Comparison of ENCODE assay signal across 21 cellular contexts in genomic region chr15:58434334-58434888, GRCh38. TPM values are rescaled to one million over a fixed set of nuclear protein-coding genes. Genes with fewer than 3 reads are reported as not detected.
DNase-seq lines count a peak whose midpoint lies in the region; ATAC-seq and TF ChIP-seq lines count a peak whose summit lies in the region.
"Had no signal": no experiment of that assay in that cellular context is flagged by ENCODE, and none has a peak within 500 bp of the region (broad histone marks: within the 10 kb centered on the region; RNA-seq: fewer than 3 reads in every experiment).

No MANE protein-coding gene starts in this region.

- no peak for TF ChIP-seq POLR2A in vagina (IDR thresholded peaks at IDR 0.05)

- no peak overlapping the region for H3K27ac Mint-ChIP-seq in stimulated activated memory B cell treated with anti-CD40 and anti-IgM and Interleukin-4, amounts not matched to agents 10 μg/mL and 1 μg/mL and 100 μg/mL, for 72 hours
- H3K27ac Mint-ChIP-seq: activated CD4-positive, alpha-beta T cell treated with anti-CD3 and anti-CD28 coated beads for 36 hours; activated naive CD8-positive, alpha-beta T cell treated with anti-CD3 and anti-CD28 coated beads, Interleukin-2, amount 10 ng/mL, durations not matched to agents 7 days and 5 days; activated T-helper 17 cell treated with anti-CD3 and anti-CD28 coated beads, Interleukin-2, amount 50 U/mL, for 72 hours; CD4-positive, CD25-positive, alpha-beta regulatory T cell; naive thymus-derived CD4-positive, alpha-beta T cell; stimulated activated naive CD8-positive, alpha-beta T cell treated with anti-CD3 and anti-CD28 coated beads, Interleukin-15, amount 100 ng/mL, for 72 hours had no signal

- H3K9me3 ChIP-seq in endocrine pancreas (ENCODE audit: control insufficient read depth, low read length) (no peaks in the 10 kb centered on the region), vagina (no peaks in the 10 kb centered on the region)
- H3K9me3 ChIP-seq: sigmoid colon, upper lobe of left lung had no signal

- H3K9ac ChIP-seq in endocrine pancreas (ENCODE audit: control insufficient read depth, insufficient read depth, low read length), result peak overlapping the region; percentile 43
- H3K9ac ChIP-seq: KMS-11 had no signal

- no peaks in the 10 kb centered on the region for H3K36me3 ChIP-seq in endocrine pancreas (ENCODE audit: control insufficient read depth, insufficient read depth, low read length)
- H3K36me3 ChIP-seq in vagina, result no peaks in the 10 kb centered on the region
- H3K36me3 ChIP-seq: sigmoid colon, upper lobe of left lung had no signal

- H3K27me3 Mint-ChIP-seq in stimulated activated memory B cell treated with anti-CD40 and anti-IgM and Interleukin-4, amounts not matched to agents 10 μg/mL and 1 μg/mL and 100 μg/mL, for 72 hours, result no peaks in the 10 kb centered on the region
- H3K27me3 Mint-ChIP-seq: activated CD4-positive, alpha-beta T cell treated with anti-CD3 and anti-CD28 coated beads for 36 hours; activated naive CD8-positive, alpha-beta T cell treated with anti-CD3 and anti-CD28 coated beads, Interleukin-2, amount 10 ng/mL, durations not matched to agents 7 days and 5 days; naive thymus-derived CD4-positive, alpha-beta T cell; stimulated activated naive CD8-positive, alpha-beta T cell treated with anti-CD3 and anti-CD28 coated beads, Interleukin-15, amount 100 ng/mL, for 72 hours had no signal

- no peaks in the 10 kb centered on the region for H3K27me3 ChIP-seq in endocrine pancreas (ENCODE audit: control insufficient read depth, insufficient read depth, low read length)
- no peaks in the 10 kb centered on the region for H3K27me3 ChIP-seq in vagina
- H3K27me3 ChIP-seq: sigmoid colon, upper lobe of left lung had no signal

- no peaks in the 10 kb centered on the region for H3K9me3 Mint-ChIP-seq in stimulated activated memory B cell treated with anti-CD40 and anti-IgM and Interleukin-4, amounts not matched to agents 10 μg/mL and 1 μg/mL and 100 μg/mL, for 72 hours
- H3K9me3 Mint-ChIP-seq: activated naive CD8-positive, alpha-beta T cell treated with anti-CD3 and anti-CD28 coated beads, Interleukin-2, amount 10 ng/mL, durations not matched to agents 7 days and 5 days; activated T-helper 17 cell treated with anti-CD3 and anti-CD28 coated beads, Interleukin-2, amount 50 U/mL, for 72 hours; CD4-positive, CD25-positive, alpha-beta regulatory T cell; stimulated activated naive CD8-positive, alpha-beta T cell treated with anti-CD3 and anti-CD28 coated beads, Interleukin-15, amount 100 ng/mL, for 72 hours had no signal

- peak overlapping the region; percentile 21 for H3K27ac ChIP-seq in vagina
- H3K27ac ChIP-seq: KMS-11, sigmoid colon, upper lobe of left lung had no signal

- intact Hi-C loops in vagina (cut with DNase I), result no loop called here

- H3K4me1 ChIP-seq in endocrine pancreas (ENCODE audit: control insufficient read depth, insufficient read depth, low read length) (no peaks in the 10 kb centered on the region), vagina (peaks cover 25% of the 10 kb centered on the region)
- H3K4me1 ChIP-seq: sigmoid colon had no signal

- H3K4me3 Mint-ChIP-seq in stimulated activated memory B cell treated with anti-CD40 and anti-IgM and Interleukin-4, amounts not matched to agents 10 μg/mL and 1 μg/mL and 100 μg/mL, for 72 hours, result no peak overlapping the region
- H3K4me3 Mint-ChIP-seq: activated CD4-positive, alpha-beta T cell treated with anti-CD3 and anti-CD28 coated beads for 36 hours; activated naive CD8-positive, alpha-beta T cell treated with anti-CD3 and anti-CD28 coated beads, Interleukin-2, amount 10 ng/mL, durations not matched to agents 7 days and 5 days; activated T-helper 17 cell treated with anti-CD3 and anti-CD28 coated beads, Interleukin-2, amount 50 U/mL, for 72 hours; CD4-positive, CD25-positive, alpha-beta regulatory T cell; naive thymus-derived CD4-positive, alpha-beta T cell; stimulated activated naive CD8-positive, alpha-beta T cell treated with anti-CD3 and anti-CD28 coated beads, Interleukin-15, amount 100 ng/mL, for 72 hours had no signal

- no peak for ATAC-seq in GM21528 (IDR thresholded peaks at IDR 0.05; ENCODE audit: low FRiP score, unreplicated experiment)
- no peak for ATAC-seq in stimulated activated memory B cell treated with anti-CD40 and anti-IgM and Interleukin-4, amounts not matched to agents 10 μg/mL and 1 μg/mL and 100 μg/mL, for 72 hours
- ATAC-seq: activated CD4-positive, alpha-beta T cell treated with anti-CD3 and anti-CD28 coated beads for 36 hours; activated T-helper 17 cell treated with anti-CD3 and anti-CD28 coated beads, Interleukin-2, amount 50 U/mL, for 72 hours; naive thymus-derived CD4-positive, alpha-beta T cell; stimulated activated naive CD8-positive, alpha-beta T cell treated with anti-CD3 and anti-CD28 coated beads, Interleukin-15, amount 100 ng/mL, for 72 hours had no signal

- DNase-seq in NCI-H82 (lab: John Stamatoyannopoulos, UW) (peak; percentile 35), NCI-H82 treated with DMSO at 0.1 percent for 48 hours (lab: John Stamatoyannopoulos, UW; ENCODE audit: unreplicated experiment) (no peak), NCI-H524 treated with DMSO at 0.1 percent for 48 hours (lab: John Stamatoyannopoulos, UW) (peak; percentile 100), vagina (ENCODE audit: extremely low spot score in 2 of 2) (peak in 1 of 2 donors; percentile 74), SW480 (ENCODE audit: low spot score) (no peak)
- DNase-seq: activated CD4-positive, alpha-beta T cell treated with anti-CD3 and anti-CD28 coated beads for 36 hours; activated naive CD8-positive, alpha-beta T cell treated with anti-CD3 and anti-CD28 coated beads, Interleukin-2, amount 10 ng/mL, durations not matched to agents 7 days and 5 days; CD4-positive, CD25-positive, alpha-beta regulatory T cell; islet precursor cell; mammary epithelial cell; naive thymus-derived CD4-positive, alpha-beta T cell; NCI-H1048; sigmoid colon; stimulated activated naive CD8-positive, alpha-beta T cell treated with anti-CD3 and anti-CD28 coated beads, Interleukin-15, amount 100 ng/mL, for 72 hours; upper lobe of left lung had no signal

- H3K36me3 Mint-ChIP-seq in stimulated activated memory B cell treated with anti-CD40 and anti-IgM and Interleukin-4, amounts not matched to agents 10 μg/mL and 1 μg/mL and 100 μg/mL, for 72 hours, result no peaks in the 10 kb centered on the region
- H3K36me3 Mint-ChIP-seq: CD4-positive, CD25-positive, alpha-beta regulatory T cell had no signal

- TF ChIP-seq CTCF in vagina (IDR thresholded peaks at IDR 0.05), result no peak

- H3K4me3 ChIP-seq in endocrine pancreas (ENCODE audit: control insufficient read depth, insufficient read depth, low read length) (no peak overlapping the region), vagina (no peak overlapping the region)
- H3K4me3 ChIP-seq: sigmoid colon, upper lobe of left lung had no signal

- H3K4me1 Mint-ChIP-seq in stimulated activated memory B cell treated with anti-CD40 and anti-IgM and Interleukin-4, amounts not matched to agents 10 μg/mL and 1 μg/mL and 100 μg/mL, for 72 hours, result no peaks in the 10 kb centered on the region
- H3K4me1 Mint-ChIP-seq: activated CD4-positive, alpha-beta T cell treated with anti-CD3 and anti-CD28 coated beads for 36 hours; activated T-helper 17 cell treated with anti-CD3 and anti-CD28 coated beads, Interleukin-2, amount 50 U/mL, for 72 hours had no signal

RNA-seq across cellular contexts. Expression of gene LIPC, which starts 2.6 kb away (rescaled TPM):
- not detected for total RNA-seq in vagina
- total RNA-seq: mammary epithelial cell, osteocyte had no signal

Comparison
In these comparisons a context has a peak if more than half of its experiments do, and no peak if none do; other contexts are left out.
1. DNase-seq: peak in NCI-H82 (single experiment) and NCI-H524 treated with DMSO at 0.1 percent for 48 hours (single experiment); none in NCI-H82 treated with DMSO at 0.1 percent for 48 hours (single experiment) and SW480 (single experiment).